ENCODE assay signal across 26 cellular contexts in the genomic region with DNA sequence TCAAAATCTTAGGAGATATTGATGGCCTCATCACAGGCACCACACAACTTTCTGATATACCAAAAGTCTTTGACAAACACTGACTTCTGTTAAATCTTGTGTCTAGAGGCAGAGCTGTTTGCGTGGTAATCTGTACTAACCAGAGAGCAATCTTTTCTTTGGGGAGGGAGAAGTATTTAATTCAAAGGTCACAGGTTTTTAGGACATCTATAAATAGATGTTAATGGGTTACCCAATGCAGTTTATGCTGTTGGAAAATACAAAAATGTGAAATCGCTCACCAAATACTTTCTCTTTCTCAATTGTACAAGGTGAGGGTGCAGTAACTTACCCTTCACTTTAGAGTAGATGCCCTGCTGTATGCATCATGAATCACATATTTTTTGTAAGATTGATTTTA.
"Had no signal": no experiment of that assay in that cellular context is flagged by ENCODE, and none has a peak within 500 bp of the region (broad histone marks: within the 10 kb centered on the region; RNA-seq: fewer than 3 reads in every experiment).

No MANE protein-coding gene starts in this region.

- H3K4me1 ChIP-seq: colonic mucosa, esophagus muscularis mucosa, esophagus squamous epithelium, foreskin keratinocyte, gastrocnemius medialis, gastroesophageal sphincter had no signal

- H3K36me3 ChIP-seq: colonic mucosa, esophagus muscularis mucosa, esophagus squamous epithelium, gastrocnemius medialis, gastroesophageal sphincter had no signal

- H3K27ac ChIP-seq: colonic mucosa, coronary artery, dorsolateral prefrontal cortex, epithelial cell of prostate, esophagus muscularis mucosa, esophagus squamous epithelium, foreskin keratinocyte, gastrocnemius medialis, gastroesophageal sphincter had no signal

- DNase-seq: cerebellar nuclear complex; colonic mucosa; cortex of kidney; dermis blood vessel endothelial cell; dorsolateral prefrontal cortex; effector CD4-positive, alpha-beta T cell; effector CD8-positive, alpha-beta T cell; effector memory CD4-positive, alpha-beta T cell; effector memory CD8-positive, alpha-beta T cell; endodermal cell; erythroblast; esophagus squamous epithelium; foreskin fibroblast; foreskin keratinocyte; foreskin melanocyte; gastrocnemius medialis; glutamatergic neuron had no signal

- ATAC-seq: effector memory CD8-positive, alpha-beta T cell; esophagus mucosa; foreskin keratinocyte; gastrocnemius medialis; gastroesophageal sphincter had no signal

- H3K27me3 ChIP-seq: colonic mucosa, esophagus muscularis mucosa, esophagus squamous epithelium, foreskin keratinocyte, gastrocnemius medialis, gastroesophageal sphincter had no signal

- H3K9me3 ChIP-seq: colonic mucosa, esophagus muscularis mucosa, esophagus squamous epithelium, gastrocnemius medialis, gastroesophageal sphincter had no signal

- FAIRE-seq: colon, endometrium, endothelial cell of umbilical vein, frontal cortex had no signal

- H3K4me3 ChIP-seq: colonic mucosa, coronary artery, dorsolateral prefrontal cortex, esophagus muscularis mucosa, esophagus squamous epithelium, gastrocnemius medialis, gastroesophageal sphincter had no signal
